ENCODE assay signal across 15 cellular contexts in the genomic region with DNA sequence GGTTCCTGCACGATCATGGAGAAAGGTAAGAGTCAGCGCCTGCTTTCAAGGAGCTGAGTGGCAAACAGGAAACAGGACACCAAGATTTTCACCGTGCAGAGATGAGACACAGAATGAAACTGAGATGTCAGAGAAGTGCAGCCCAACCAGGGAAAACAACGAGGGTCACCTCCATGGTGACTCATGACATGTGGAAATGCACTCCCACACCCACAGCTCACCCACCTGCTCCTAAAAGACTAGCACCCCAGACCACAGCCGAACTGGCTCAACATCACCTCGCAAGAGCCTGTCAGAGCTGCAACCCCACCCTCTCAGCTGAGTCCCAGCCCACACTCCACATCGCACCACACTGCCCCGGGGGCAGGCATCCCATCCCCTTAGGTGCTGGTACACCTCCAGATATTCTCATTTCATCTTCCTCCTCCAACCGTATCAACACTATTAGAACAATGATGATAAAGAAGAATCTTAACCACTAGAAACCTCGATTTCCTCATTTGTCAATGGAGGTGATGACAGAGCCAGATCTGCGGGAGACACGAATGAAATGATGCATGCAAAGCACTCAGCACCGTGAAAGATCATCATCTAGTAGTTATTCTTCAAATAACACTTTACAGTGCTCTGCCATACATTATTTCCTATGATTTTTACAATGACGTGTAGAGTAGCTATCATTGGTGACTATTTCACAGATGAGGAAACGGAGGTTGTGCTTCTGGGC.
DNase-seq lines count a peak whose midpoint lies in the region; ATAC-seq and TF ChIP-seq lines count a peak whose summit lies in the region.
"Had no signal": no experiment of that assay in that cellular context is flagged by ENCODE, and none has a peak within 500 bp of the region (broad histone marks: within the 10 kb centered on the region; RNA-seq: fewer than 3 reads in every experiment).

No MANE protein-coding gene starts in this region.

- no peak overlapping the region for H4K91ac ChIP-seq in IMR-90 (ENCODE audit: insufficient read depth, low read depth, low read length)

- no peak for TF ChIP-seq POLR2A in IMR-90 (IDR thresholded peaks at IDR 0.05; ENCODE audit: low read depth, low read length)
- no peak for TF ChIP-seq POLR2A in sigmoid colon (IDR thresholded peaks at IDR 0.05)

- peak overlapping the region; percentile 23; the same call in 1 of the 2 replicates for H2BK20ac ChIP-seq in IMR-90 (ENCODE audit: low read depth, low read length)

- intact Hi-C loops in CD4-positive, alpha-beta T cell (cut with DNase I, micrococcal nuclease): no loop called here
- intact Hi-C loops in IMR-90 (cut with micrococcal nuclease): loop anchor here (5.0 kb wide), 1 partner anchor 190 kb away; no protein-coding TSS in a partner anchor
- intact Hi-C loops in activated T-helper 1 cell treated with anti-CD3 and anti-CD28 coated beads, Interleukin-12 subunit alpha, Interleukin-12 subunit beta, Interleukin-2, Interleukin-4 antibody, amounts not matched to agents 30 ng/mL and 10 ng/mL and 1 ng/mL, durations not matched to agents 14 hours and 24 hours and 36 hours (cut with micrococcal nuclease): no loop called here
- intact Hi-C loops in sigmoid colon (cut with DNase I): loop anchor here (5.0 kb wide), 1 partner anchor 50 kb away; no protein-coding TSS in a partner anchor

- H2BK5ac ChIP-seq in IMR-90 (ENCODE audit: low read depth, low read length, poor library complexity, severe bottlenecking): no peak overlapping the region

- no peak overlapping the region for H3K56ac ChIP-seq in IMR-90 (ENCODE audit: extremely low read depth, insufficient read depth, low read length)

- peak overlapping the region; percentile 48 for H3K14ac ChIP-seq in IMR-90 (replicated peaks; ENCODE audit: low read depth, low read length)

- H3K4me3 ChIP-seq in IMR-90 (ENCODE audit: insufficient read depth, low read depth, low read length): no peak overlapping the region
- no peak overlapping the region for H3K4me3 ChIP-seq in sigmoid colon
- H3K4me3 ChIP-seq: lower lobe of right lung had no signal

- no peak for TF ChIP-seq CTCF in CD4-positive, alpha-beta T cell (IDR thresholded peaks at IDR 0.05)
- TF ChIP-seq CTCF in IMR-90 (conservative IDR thresholded peaks at IDR 0.05; ENCODE audit: low read depth, low read length) (no peak), sigmoid colon (IDR thresholded peaks at IDR 0.05) (no peak)

- H2BK120ac ChIP-seq in IMR-90 (ENCODE audit: low read depth, low read length): no peak overlapping the region

- no peaks in the 10 kb centered on the region for H3K9me3 ChIP-seq in CD4-positive, alpha-beta T cell (ENCODE audit: control insufficient read depth, low read length)
- peaks cover 1% of the 10 kb centered on the region; the same call in 1 of the 2 replicates for H3K9me3 ChIP-seq in IMR-90 (ENCODE audit: control insufficient read depth, insufficient read depth, low read length)
- peaks cover 0 to under 1% (median 0%) of the 10 kb centered on the region in 4 donors for H3K9me3 ChIP-seq in sigmoid colon
- H3K9me3 ChIP-seq: lower lobe of right lung had no signal

- H3K9me3 Mint-ChIP-seq in CD4-positive, alpha-beta T cell: no peaks in the 10 kb centered on the region
- no peaks in the 10 kb centered on the region for H3K9me3 Mint-ChIP-seq in activated T-helper 1 cell treated with anti-CD3 and anti-CD28 coated beads, Interleukin-12 subunit alpha, Interleukin-12 subunit beta, Interleukin-2, Interleukin-4 antibody, amounts not matched to agents 30 ng/mL and 10 ng/mL and 1 ng/mL, durations not matched to agents 14 hours and 24 hours and 36 hours

- peak overlapping the region; percentile 9 for H3K27ac Mint-ChIP-seq in CD4-positive, alpha-beta T cell
- H3K27ac Mint-ChIP-seq in activated T-helper 1 cell treated with anti-CD3 and anti-CD28 coated beads, Interleukin-12 subunit alpha, Interleukin-12 subunit beta, Interleukin-2, Interleukin-4 antibody, amounts not matched to agents 30 ng/mL and 10 ng/mL and 1 ng/mL, durations not matched to agents 14 hours and 24 hours and 36 hours: peak overlapping the region; percentile 64
- H3K27ac Mint-ChIP-seq: CD4-positive, CD25-positive, alpha-beta regulatory T cell had no signal

- WGBS in IMR-90 (ENCODE audit: extremely low coverage in 2 of 2, insufficient read length in 1 of 2), 2 experiments: 73% methylated on average over 4 of the region's 15 CpGs; no CpG with 5 or more reads in 1 of the 2 experiments
- 69 to 80% methylated on average over 15 of the region's 15 CpGs for WGBS in sigmoid colon, 2 donors

- POLR2A ChIA-PET in CD4-positive, alpha-beta T cell (lab: Charles Lee): no interaction called here
- POLR2A ChIA-PET in IMR-90 (lab: Charles Lee; ENCODE audit: unreplicated experiment): no interaction called here

- H3K79me1 ChIP-seq in IMR-90 (ENCODE audit: low read depth in 1 of 2, low read length in 2 of 2): 0 out of 4 replicates have a peak, but pooled peaks cover 0 to 3% of the 10 kb centered on the region in 2 experiments

- no peaks in the 10 kb centered on the region for H3K36me3 Mint-ChIP-seq in CD4-positive, alpha-beta T cell (ENCODE audit: low read depth)
- H3K36me3 Mint-ChIP-seq in activated T-helper 1 cell treated with anti-CD3 and anti-CD28 coated beads, Interleukin-12 subunit alpha, Interleukin-12 subunit beta, Interleukin-2, Interleukin-4 antibody, amounts not matched to agents 30 ng/mL and 10 ng/mL and 1 ng/mL, durations not matched to agents 14 hours and 24 hours and 36 hours (ENCODE audit: low read depth): no peaks in the 10 kb centered on the region
- H3K36me3 Mint-ChIP-seq: CD4-positive, CD25-positive, alpha-beta regulatory T cell had no signal

- no peak overlapping the region for H2AFZ ChIP-seq in IMR-90 (replicated peaks; ENCODE audit: low read length, poor library complexity)

- peak; percentile 32 for ATAC-seq in CD4-positive, alpha-beta T cell (ENCODE audit: poor library complexity)
- ATAC-seq in IMR-90 (ENCODE audit: low read depth): no peak
- no peak for ATAC-seq in HG03460 (IDR thresholded peaks at IDR 0.05; ENCODE audit: unreplicated experiment)
- ATAC-seq in GM21717 (IDR thresholded peaks at IDR 0.05; ENCODE audit: unreplicated experiment): no peak
- ATAC-seq: esophagus mucosa, lower lobe of right lung had no signal

- no peak overlapping the region for H3K23ac ChIP-seq in IMR-90 (ENCODE audit: low read depth, low read length)

- H3K9ac ChIP-seq in IMR-90 (ENCODE audit: low read depth, low read length): no peak overlapping the region

- H3K27ac ChIP-seq in CD4-positive, alpha-beta T cell (ENCODE audit: low read depth, low read length): no peak overlapping the region
- no peak overlapping the region for H3K27ac ChIP-seq in IMR-90 (ENCODE audit: insufficient read depth, low read length)
- H3K27ac ChIP-seq in sigmoid colon: no peak overlapping the region
- H3K27ac ChIP-seq: lower lobe of right lung had no signal

- no peak for TF ChIP-seq EP300 in sigmoid colon (IDR thresholded peaks at IDR 0.05)

- H2BK15ac ChIP-seq in IMR-90 (ENCODE audit: low read depth, low read length): no peak overlapping the region

- peak in 1 of 10 experiments; percentile 26 for DNase-seq in CD4-positive, alpha-beta T cell
- DNase-seq in IMR-90 (peak; percentile 30), sigmoid colon (peak; percentile 38), DMS153 (lab: John Stamatoyannopoulos, UW) (no peak)
- no peak for DNase-seq in activated T-helper 1 cell treated with anti-CD3 and anti-CD28 coated beads, Interleukin-12 subunit alpha, Interleukin-12 subunit beta, Interleukin-2, Interleukin-4 antibody, amounts not matched to agents 30 ng/mL and 10 ng/mL and 1 ng/mL, durations not matched to agents 14 hours and 24 hours and 36 hours (ENCODE audit: low spot score)
- DNase-seq: CD4-positive, CD25-positive, alpha-beta regulatory T cell; hypothalamus; lower lobe of right lung; NCI-H1092; NCI-H526; occipital lobe; SHP77 treated with DMSO at 0.1 percent for 48 hours had no signal

- peaks cover 7% of the 10 kb centered on the region for H3K9me1 ChIP-seq in IMR-90 (ENCODE audit: insufficient read depth, low read length)

- H3K4me1 ChIP-seq in IMR-90 (ENCODE audit: control insufficient read depth, insufficient read depth, low read length) (peaks cover 6% of the 10 kb centered on the region; the same call in 1 of the 2 replicates), sigmoid colon (peaks cover 0 to 15% (median 11%) of the 10 kb centered on the region in 4 donors)
- H3K4me1 ChIP-seq: lower lobe of right lung had no signal

- peak overlapping the region; percentile 17 for H3K4me3 Mint-ChIP-seq in CD4-positive, alpha-beta T cell
- peak overlapping the region; percentile 32 for H3K4me3 Mint-ChIP-seq in activated T-helper 1 cell treated with anti-CD3 and anti-CD28 coated beads, Interleukin-12 subunit alpha, Interleukin-12 subunit beta, Interleukin-2, Interleukin-4 antibody, amounts not matched to agents 30 ng/mL and 10 ng/mL and 1 ng/mL, durations not matched to agents 14 hours and 24 hours and 36 hours
- H3K4me3 Mint-ChIP-seq: CD4-positive, CD25-positive, alpha-beta regulatory T cell had no signal

- CTCF ChIA-PET in CD4-positive, alpha-beta T cell (lab: Charles Lee): no interaction called here
- CTCF ChIA-PET in IMR-90 (lab: Yijun Ruan, JAX): no interaction called here

- H3K4ac ChIP-seq in IMR-90 (ENCODE audit: low read depth, low read length): no peak overlapping the region

- H4K20me1 ChIP-seq in IMR-90 (ENCODE audit: insufficient read depth, low read length): 0 out of 2 replicates have a peak, but pooled peaks cover under 1% of the 10 kb centered on the region

- in situ Hi-C loops in IMR-90 (cut with MboI; ENCODE audit: low sequenced_read_pairs): no loop called here

- H3K27me3 Mint-ChIP-seq in CD4-positive, alpha-beta T cell: peaks cover 18% of the 10 kb centered on the region
- H3K27me3 Mint-ChIP-seq in activated T-helper 1 cell treated with anti-CD3 and anti-CD28 coated beads, Interleukin-12 subunit alpha, Interleukin-12 subunit beta, Interleukin-2, Interleukin-4 antibody, amounts not matched to agents 30 ng/mL and 10 ng/mL and 1 ng/mL, durations not matched to agents 14 hours and 24 hours and 36 hours (ENCODE audit: insufficient read depth): peaks cover 26% of the 10 kb centered on the region

- no peak overlapping the region for H3K18ac ChIP-seq in IMR-90 (ENCODE audit: low read depth, low read length)

- H4K5ac ChIP-seq in IMR-90 (ENCODE audit: low read depth, low read length): no peak overlapping the region

- peaks cover 6% of the 10 kb centered on the region for H3K27me3 ChIP-seq in CD4-positive, alpha-beta T cell (ENCODE audit: control insufficient read depth, insufficient read depth, low read length)
- H3K27me3 ChIP-seq in IMR-90 (ENCODE audit: control insufficient read depth, insufficient read depth, low read length) (no peaks in the 10 kb centered on the region), sigmoid colon (no peaks in the 10 kb centered on the region)

- peaks cover 22% of the 10 kb centered on the region for H3K4me1 Mint-ChIP-seq in CD4-positive, alpha-beta T cell (ENCODE audit: low read depth)
- peaks cover 16% of the 10 kb centered on the region for H3K4me1 Mint-ChIP-seq in activated T-helper 1 cell treated with anti-CD3 and anti-CD28 coated beads, Interleukin-12 subunit alpha, Interleukin-12 subunit beta, Interleukin-2, Interleukin-4 antibody, amounts not matched to agents 30 ng/mL and 10 ng/mL and 1 ng/mL, durations not matched to agents 14 hours and 24 hours and 36 hours (ENCODE audit: low read depth)

- H3K36me3 ChIP-seq in IMR-90 (ENCODE audit: control insufficient read depth, insufficient read depth, low read length) (no peaks in the 10 kb centered on the region), sigmoid colon (no peaks in the 10 kb centered on the region)
- H3K36me3 ChIP-seq: lower lobe of right lung had no signal

- dilution Hi-C loops in IMR-90 (cut with HindIII; ENCODE audit: low sequenced_read_pairs, unreplicated experiment): no loop called here

- H3K4me2 ChIP-seq in IMR-90 (ENCODE audit: low read depth, low read length): no peak overlapping the region

- H4K8ac ChIP-seq in IMR-90 (ENCODE audit: low read depth in 2 of 2, low read length in 2 of 2): no peak overlapping the region

- no TSS peak for BruUV-seq in IMR-90 (replicated peaks; lab: Mats Ljungman, UMichigan)

- TF ChIP-seq RAD21 in IMR-90 (IDR thresholded peaks at IDR 0.05; ENCODE audit: low read length): no peak

- H2AK9ac ChIP-seq in IMR-90 (replicated peaks; ENCODE audit: low read depth, low read length, poor library complexity): no peak overlapping the region

- H2AK5ac ChIP-seq in IMR-90 (ENCODE audit: low read depth, low read length): no peak overlapping the region

Comparison
In these comparisons a context has a peak if more than half of its experiments do, and no peak if none do; other contexts are left out.
1. DNase-seq: peak in IMR-90 (single experiment) and sigmoid colon (single experiment); none in activated T-helper 1 cell treated with anti-CD3 and anti-CD28 coated beads, Interleukin-12 subunit alpha, Interleukin-12 subunit beta, Interleukin-2, Interleukin-4 antibody, amounts not matched to agents 30 ng/mL and 10 ng/mL and 1 ng/mL, durations not matched to agents 14 hours and 24 hours and 36 hours (single experiment) and DMS153 (single experiment).
2. intact Hi-C loops: an anchor here in IMR-90 (5.0 kb wide) and sigmoid colon (5.0 kb wide); none called in CD4-positive, alpha-beta T cell and activated T-helper 1 cell treated with anti-CD3 and anti-CD28 coated beads, Interleukin-12 subunit alpha, Interleukin-12 subunit beta, Interleukin-2, Interleukin-4 antibody, amounts not matched to agents 30 ng/mL and 10 ng/mL and 1 ng/mL, durations not matched to agents 14 hours and 24 hours and 36 hours.